ENCODE assay signal across 11 cellular contexts in the genomic region with DNA sequence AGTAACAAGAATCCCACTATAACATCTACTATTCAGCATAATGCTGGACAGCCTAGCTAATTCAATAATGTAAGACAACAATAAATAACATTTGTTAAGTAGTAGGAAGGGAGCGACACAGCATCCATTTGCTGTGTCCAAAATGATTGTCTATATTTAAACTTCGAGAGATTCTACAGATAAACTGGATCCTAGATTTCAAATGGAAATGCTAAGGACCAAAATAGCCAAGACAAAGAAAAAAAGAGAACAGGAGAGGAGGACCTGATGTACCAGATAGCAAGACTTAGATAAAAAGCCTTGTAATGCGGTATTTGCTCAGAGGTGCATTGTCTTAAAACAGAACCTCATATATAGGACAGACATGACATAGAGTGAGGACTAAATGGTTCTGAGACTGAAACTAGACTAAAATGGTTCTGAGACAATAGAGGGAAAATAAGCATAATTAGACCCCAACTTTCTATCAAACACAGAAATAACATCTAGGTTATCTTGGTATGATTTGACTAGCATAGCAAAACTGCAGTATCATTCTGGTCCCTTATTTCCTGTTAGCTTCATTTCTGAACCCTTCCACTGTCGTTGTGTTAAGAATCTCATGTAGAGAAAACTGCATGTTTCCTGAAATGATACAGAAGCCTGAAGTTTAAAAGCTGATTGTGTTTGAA. TPM values are rescaled to one million over a fixed set of nuclear protein-coding genes. Genes with fewer than 3 reads are reported as not detected.
A peak's percentile ranks its signal among the peaks of the same experiment; 100 is the strongest.
DNase-seq lines count a peak whose midpoint lies in the region; ATAC-seq lines count a peak whose summit lies in the region.
"Had no signal": no experiment of that assay in that cellular context is flagged by ENCODE, and none has a peak within 500 bp of the region (broad histone marks: within the 10 kb centered on the region; RNA-seq: fewer than 3 reads in every experiment).

No MANE protein-coding gene starts in this region.

- H3K4me3 Mint-ChIP-seq in activated naive CD4-positive, alpha-beta T cell treated with anti-CD3 and anti-CD28 coated beads, Interleukin-2, amount 10 ng/mL, durations not matched to agents 7 days and 5 days, result no peak overlapping the region
- H3K4me3 Mint-ChIP-seq in stimulated activated naive CD8-positive, alpha-beta T cell treated with anti-CD3 and anti-CD28 coated beads, Interleukin-15, amount 100 ng/mL, for 72 hours, result peak overlapping the region; percentile 54 to 66

- H3K36me3 ChIP-seq in mesendoderm (ENCODE audit: control insufficient read depth, insufficient read depth, low read length), result no peaks in the 10 kb centered on the region
- H3K36me3 ChIP-seq: colonic mucosa had no signal

- no peaks in the 10 kb centered on the region for H3K27me3 ChIP-seq in mesendoderm (ENCODE audit: insufficient read depth, low read length, poor library complexity)
- H3K27me3 ChIP-seq: colonic mucosa had no signal

- H3K4me2 ChIP-seq in mesendoderm (ENCODE audit: low read length), result no peak overlapping the region

- ATAC-seq in HG02798 (IDR thresholded peaks at IDR 0.05; ENCODE audit: poor library complexity, unreplicated experiment), result peak; percentile 62
- ATAC-seq in stimulated activated naive CD8-positive, alpha-beta T cell treated with anti-CD3 and anti-CD28 coated beads, Interleukin-15, amount 100 ng/mL, for 72 hours, result peak; percentile 92

- H3K4me1 Mint-ChIP-seq in activated naive CD4-positive, alpha-beta T cell treated with anti-CD3 and anti-CD28 coated beads, Interleukin-2, amount 10 ng/mL, durations not matched to agents 7 days and 5 days, result peaks cover 22% of the 10 kb centered on the region
- peaks cover 25% of the 10 kb centered on the region for H3K4me1 Mint-ChIP-seq in stimulated activated naive CD8-positive, alpha-beta T cell treated with anti-CD3 and anti-CD28 coated beads, Interleukin-15, amount 100 ng/mL, for 72 hours

- WGBS in mesendoderm (ENCODE audit: extremely low coverage, insufficient coverage, low lambda C conversion rate), result no CpG with 5 or more reads among the region's 4 CpGs

- H2BK120ac ChIP-seq in mesendoderm (ENCODE audit: low read depth, low read length), result no peak overlapping the region

- H3K4ac ChIP-seq in mesendoderm (ENCODE audit: low read depth, low read length), result no peak overlapping the region

- H2BK15ac ChIP-seq in mesendoderm (replicated peaks; ENCODE audit: low read depth), result no peak overlapping the region

- H3K27ac Mint-ChIP-seq in activated naive CD4-positive, alpha-beta T cell treated with anti-CD3 and anti-CD28 coated beads, Interleukin-2, amount 10 ng/mL, durations not matched to agents 7 days and 5 days, result peak overlapping the region; percentile 64
- peak overlapping the region; percentile 19 to 93 for H3K27ac Mint-ChIP-seq in stimulated activated naive CD8-positive, alpha-beta T cell treated with anti-CD3 and anti-CD28 coated beads, Interleukin-15, amount 100 ng/mL, for 72 hours

- no peaks in the 10 kb centered on the region for H3K79me1 ChIP-seq in mesendoderm (ENCODE audit: low read length)

- no peaks in the 10 kb centered on the region for H3K79me2 ChIP-seq in mesendoderm (ENCODE audit: control insufficient read depth, insufficient read depth, low read length)

- H3K36me3 Mint-ChIP-seq in activated naive CD4-positive, alpha-beta T cell treated with anti-CD3 and anti-CD28 coated beads, Interleukin-2, amount 10 ng/mL, durations not matched to agents 7 days and 5 days, result no peaks in the 10 kb centered on the region

- no peak overlapping the region for H3K27ac ChIP-seq in mesendoderm (ENCODE audit: low read depth, low read length)
- H3K27ac ChIP-seq: colonic mucosa had no signal

- CTCF ChIA-PET in activated naive CD4-positive, alpha-beta T cell treated with anti-CD3 and anti-CD28 coated beads, Interleukin-2, amount 10 ng/mL, durations not matched to agents 7 days and 5 days (lab: Charles Lee), result interaction anchor here (1.2 to 1.6 kb wide), 2 partner anchors 34 to 37 kb away, joined by 3 to 4 read pairs; no protein-coding TSS in a partner anchor

- H3K56ac ChIP-seq in mesendoderm (ENCODE audit: low read length), result no peak overlapping the region

- H3K4me3 ChIP-seq in mesendoderm (ENCODE audit: low read length), result no peak overlapping the region
- H3K4me3 ChIP-seq: colonic mucosa had no signal

- H3K4me1 ChIP-seq in mesendoderm (ENCODE audit: control insufficient read depth, low read depth, low read length), result no peaks in the 10 kb centered on the region
- H3K4me1 ChIP-seq: colonic mucosa had no signal

- DNase-seq in activated naive CD4-positive, alpha-beta T cell treated with anti-CD3 and anti-CD28 coated beads, Interleukin-2, amount 10 ng/mL, durations not matched to agents 7 days and 5 days, result no peak
- no peak for DNase-seq in activated naive CD4-positive, alpha-beta T cell treated with anti-CD3 and anti-CD28 coated beads, Interleukin-2, amount 50 U/mL, for 16 hours
- DNase-seq in OCI-M1 (lab: John Stamatoyannopoulos, UW) (peak; percentile 39), mesendoderm (no peak), NCI-H2227 (lab: John Stamatoyannopoulos, UW; ENCODE audit: unreplicated experiment) (no peak)
- no peak for DNase-seq in stimulated activated naive CD8-positive, alpha-beta T cell treated with anti-CD3 and anti-CD28 coated beads, Interleukin-15, amount 100 ng/mL, for 72 hours
- no peak for DNase-seq in stimulated activated CD4-positive, alpha-beta T cell treated with anti-CD3 and anti-CD28 coated beads, Interleukin-12 subunit alpha, Interleukin-12 subunit beta, amount 100 ng/mL, for 4 hours
- DNase-seq: colonic mucosa; HCEC 1CT; stimulated activated CD8-positive, alpha-beta memory T cell treated with anti-CD3 and anti-CD28 coated beads, Interleukin-4, amount 100 ng/mL, for 48 hours had no signal

- peaks cover 4% of the 10 kb centered on the region for H3K27me3 Mint-ChIP-seq in activated naive CD4-positive, alpha-beta T cell treated with anti-CD3 and anti-CD28 coated beads, Interleukin-2, amount 10 ng/mL, durations not matched to agents 7 days and 5 days
- no peaks in the 10 kb centered on the region for H3K27me3 Mint-ChIP-seq in stimulated activated naive CD8-positive, alpha-beta T cell treated with anti-CD3 and anti-CD28 coated beads, Interleukin-15, amount 100 ng/mL, for 72 hours

- no peak overlapping the region for H3K18ac ChIP-seq in mesendoderm (ENCODE audit: low read length)

- H3K9me3 Mint-ChIP-seq in activated naive CD4-positive, alpha-beta T cell treated with anti-CD3 and anti-CD28 coated beads, Interleukin-2, amount 10 ng/mL, durations not matched to agents 7 days and 5 days, result no peaks in the 10 kb centered on the region
- no peaks in the 10 kb centered on the region for H3K9me3 Mint-ChIP-seq in stimulated activated naive CD8-positive, alpha-beta T cell treated with anti-CD3 and anti-CD28 coated beads, Interleukin-15, amount 100 ng/mL, for 72 hours

- H2BK5ac ChIP-seq in mesendoderm (ENCODE audit: low read length), result no peak overlapping the region

- no peak overlapping the region for H4K8ac ChIP-seq in mesendoderm (ENCODE audit: low read depth, low read length)

- H4K5ac ChIP-seq in mesendoderm (ENCODE audit: low read length), result no peak overlapping the region

- H3K23ac ChIP-seq in mesendoderm (ENCODE audit: low read length), result no peak overlapping the region

- no peak overlapping the region for H3K9ac ChIP-seq in mesendoderm (ENCODE audit: low read length)

- no peak overlapping the region for H2AK5ac ChIP-seq in mesendoderm (ENCODE audit: low read length)

RNA-seq across cellular contexts. Expression of gene HPGDS, which starts 3.8 kb away (rescaled TPM):
- polyA plus RNA-seq in mesendoderm (2013, experiment 1 of 2), result not detected
- not detected for polyA plus RNA-seq in mesendoderm (2013, experiment 2 of 2)
